In the genomic region with DNA sequence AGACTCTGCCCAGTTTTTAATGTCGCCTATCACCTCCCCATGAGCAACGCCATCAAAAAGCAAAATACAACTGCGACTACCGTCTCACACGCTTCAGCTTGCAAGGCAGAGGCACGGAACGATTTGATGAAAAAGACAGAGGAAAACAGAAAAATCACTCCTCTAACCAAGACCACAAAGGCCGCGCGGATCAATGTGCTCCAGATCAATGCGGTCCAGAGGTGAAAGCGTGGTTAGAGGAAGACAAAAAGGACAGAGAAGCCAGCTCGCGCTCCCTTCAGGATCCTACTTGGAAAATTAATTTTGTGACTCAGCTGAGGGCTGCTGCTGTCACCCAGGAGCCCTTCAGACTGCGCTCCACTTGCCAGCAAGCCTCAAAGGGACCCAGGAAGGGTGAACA, we compare ENCODE assay signal across 17 cellular contexts.
DNase-seq lines count a peak whose midpoint lies in the region; ATAC-seq and TF ChIP-seq lines count a peak whose summit lies in the region.
"Had no signal": no experiment of that assay in that cellular context is flagged by ENCODE, and none has a peak within 500 bp of the region (broad histone marks: within the 10 kb centered on the region; RNA-seq: fewer than 3 reads in every experiment).

No MANE protein-coding gene starts in this region.

- no peaks in the 10 kb centered on the region for H3K9me2 ChIP-seq in GM23338 (ENCODE audit: insufficient read depth)

- peak overlapping the region; percentile 52; the same call in 1 of the 2 replicates for H3K4me2 ChIP-seq in GM23338
- H3K4me2 ChIP-seq: A549; BLaER1 treated with 17β-estradiol and CSF1 and Interleukin-3, amounts not matched to agents 10 nM and 100 nM; KMS-11 had no signal

- H3K4me3 ChIP-seq in GM23338 (no peak overlapping the region), iPS-20b (ENCODE audit: low read length) (no peak overlapping the region)
- H3K4me3 ChIP-seq: A549; BLaER1 treated with 17β-estradiol and CSF1 and Interleukin-3, amounts not matched to agents 10 nM and 100 nM had no signal

- H3K27ac Mint-ChIP-seq in GM23338 (peak overlapping the region; percentile 41; the same call in 1 of the 2 replicates), osteocyte (ENCODE audit: unreplicated experiment) (no peak overlapping the region)
- H3K27ac Mint-ChIP-seq: CD8-positive, alpha-beta memory T cell; HFFc6 had no signal

- no peak overlapping the region; the same call in 1 of the 2 replicates for H3K27ac ChIP-seq in GM23338 (ENCODE audit: low read depth)
- no peak overlapping the region for H3K27ac ChIP-seq in iPS-20b (ENCODE audit: low read length)
- H3K27ac ChIP-seq: A549; BLaER1 treated with 17β-estradiol and CSF1 and Interleukin-3, amounts not matched to agents 10 nM and 100 nM; KMS-11 had no signal

- no peaks in the 10 kb centered on the region for H3K36me3 Mint-ChIP-seq in GM23338 (ENCODE audit: low read depth)
- no peaks in the 10 kb centered on the region for H3K36me3 Mint-ChIP-seq in osteocyte (ENCODE audit: unreplicated experiment)
- H3K36me3 Mint-ChIP-seq: CD8-positive, alpha-beta memory T cell had no signal

- H2AFZ ChIP-seq in GM23338: peak overlapping the region; percentile 58; the same call in 1 of the 2 replicates

- H4K20me1 ChIP-seq in GM23338 (replicated peaks; ENCODE audit: insufficient read depth): no peaks in the 10 kb centered on the region
- H4K20me1 ChIP-seq: BLaER1 treated with 17β-estradiol and CSF1 and Interleukin-3, amounts not matched to agents 10 nM and 100 nM had no signal

- H3K9me3 Mint-ChIP-seq in GM23338 (peaks cover 7% of the 10 kb centered on the region; the same call in 1 of the 3 replicates), osteocyte (ENCODE audit: unreplicated experiment) (no peaks in the 10 kb centered on the region)
- H3K9me3 Mint-ChIP-seq: CD8-positive, alpha-beta memory T cell; HFFc6 had no signal

- H3F3A ChIP-seq in GM23338 (replicated peaks; ENCODE audit: low read depth): no peaks in the 10 kb centered on the region

- no peaks in the 10 kb centered on the region for H3K36me3 ChIP-seq in GM23338 (ENCODE audit: insufficient read depth)
- H3K36me3 ChIP-seq in iPS-20b (ENCODE audit: insufficient read depth, low read depth, low read length): no peaks in the 10 kb centered on the region
- H3K36me3 ChIP-seq: BLaER1 treated with 17β-estradiol and CSF1 and Interleukin-3, amounts not matched to agents 10 nM and 100 nM had no signal

- no peaks in the 10 kb centered on the region for H3K9me3 ChIP-seq in iPS-20b (ENCODE audit: insufficient read depth, low read depth, low read length)
- H3K9me3 ChIP-seq: A549; BLaER1 treated with 17β-estradiol and CSF1 and Interleukin-3, amounts not matched to agents 10 nM and 100 nM had no signal

- H3K4me1 ChIP-seq in GM23338 (ENCODE audit: insufficient read depth) (peaks cover 40% of the 10 kb centered on the region), iPS-20b (ENCODE audit: insufficient read depth, low read length) (peaks cover 25% of the 10 kb centered on the region)
- H3K4me1 ChIP-seq: A549 had no signal

- peaks cover 45% of the 10 kb centered on the region for H3K4me1 Mint-ChIP-seq in GM23338
- no peaks in the 10 kb centered on the region for H3K4me1 Mint-ChIP-seq in osteocyte (ENCODE audit: unreplicated experiment)
- H3K4me1 Mint-ChIP-seq: CD8-positive, alpha-beta memory T cell had no signal

- H3K4me3 Mint-ChIP-seq in GM23338: no peak overlapping the region
- no peak overlapping the region for H3K4me3 Mint-ChIP-seq in osteocyte (ENCODE audit: unreplicated experiment)
- H3K4me3 Mint-ChIP-seq: CD8-positive, alpha-beta memory T cell; HFFc6 had no signal

- H3K27me3 Mint-ChIP-seq in GM23338 (ENCODE audit: insufficient read depth, low read depth, poor library complexity) (peaks cover 10% of the 10 kb centered on the region), osteocyte (ENCODE audit: unreplicated experiment) (peaks cover 3% of the 10 kb centered on the region)

- peak overlapping the region; percentile 34; the same call in 1 of the 2 replicates for H3K9ac ChIP-seq in iPS-20b (ENCODE audit: low read depth, low read length)
- H3K9ac ChIP-seq: BLaER1 treated with 17β-estradiol and CSF1 and Interleukin-3, amounts not matched to agents 10 nM and 100 nM; KMS-11 had no signal

- TF ChIP-seq CTCF in GM23338 (conservative IDR thresholded peaks at IDR 0.05; ENCODE audit: low read depth in 2 of 2) (no peak), osteocyte (IDR thresholded peaks at IDR 0.05) (no peak), GM13977 (IDR thresholded peaks at IDR 0.05; ENCODE audit: extremely low read depth, insufficient read depth, missing control alignments) (no peak)

- no peak for DNase-seq in GM23338 (ENCODE audit: low spot score)
- DNase-seq in activated CD8-positive, alpha-beta memory T cell treated with anti-CD3 and anti-CD28 coated beads, Interleukin-2, amount 50 U/mL, for 48 hours: peak; percentile 26
- DNase-seq in osteocyte (ENCODE audit: extremely low spot score, unreplicated experiment): peak; percentile 38
- DNase-seq in activated CD4-positive, alpha-beta T cell treated with anti-CD3 and anti-CD28 coated beads for 48 hours: no peak
- DNase-seq in GM13977 (ENCODE audit: low spot score): no peak
- no peak for DNase-seq in NCI-H446 (lab: John Stamatoyannopoulos, UW)
- DNase-seq: CD8-positive, alpha-beta memory T cell; DMS79; HFFc6; NCI-H1436; NCI-H2029 treated with DMSO at 0.1 percent for 48 hours; NCI-H524 had no signal

- in situ Hi-C loops in GM13977 (cut with MboI; ENCODE audit: low pct_unique_long_range_greater_than_20kb, low sequenced_read_pairs, unreplicated experiment): no loop called here

- ATAC-seq in GM23338 (no peak; the same call in 2 of the 3 replicates), GM21737 (IDR thresholded peaks at IDR 0.05; ENCODE audit: unreplicated experiment) (no peak)
- ATAC-seq: A549 had no signal

- no peaks in the 10 kb centered on the region for H3K79me2 ChIP-seq in GM23338 (replicated peaks; ENCODE audit: insufficient read depth)

- no peaks in the 10 kb centered on the region for H3K27me3 ChIP-seq in GM23338 (ENCODE audit: insufficient read depth)
- H3K27me3 ChIP-seq in iPS-20b (ENCODE audit: insufficient read depth, low read length): no peaks in the 10 kb centered on the region

TF ChIP-seq in GM23338, 12 proteins besides CTCF, POLR2A, EP300 and RAD21 (continues in another document):
- TF ChIP-seq STAT1 (IDR thresholded peaks at IDR 0.05; ENCODE audit: unreplicated experiment) (no peak), CREB1 (CRISPR knock-in tag; IDR thresholded peaks at IDR 0.05; ENCODE audit: low read depth) (no peak), POLR2AphosphoS5 (IDR thresholded peaks at IDR 0.05; ENCODE audit: low read depth) (no peak), ZNF331 (CRISPR knock-in tag; IDR thresholded peaks at IDR 0.05; ENCODE audit: low read depth) (no peak)
- TF ChIP-seq, protein P1, sequence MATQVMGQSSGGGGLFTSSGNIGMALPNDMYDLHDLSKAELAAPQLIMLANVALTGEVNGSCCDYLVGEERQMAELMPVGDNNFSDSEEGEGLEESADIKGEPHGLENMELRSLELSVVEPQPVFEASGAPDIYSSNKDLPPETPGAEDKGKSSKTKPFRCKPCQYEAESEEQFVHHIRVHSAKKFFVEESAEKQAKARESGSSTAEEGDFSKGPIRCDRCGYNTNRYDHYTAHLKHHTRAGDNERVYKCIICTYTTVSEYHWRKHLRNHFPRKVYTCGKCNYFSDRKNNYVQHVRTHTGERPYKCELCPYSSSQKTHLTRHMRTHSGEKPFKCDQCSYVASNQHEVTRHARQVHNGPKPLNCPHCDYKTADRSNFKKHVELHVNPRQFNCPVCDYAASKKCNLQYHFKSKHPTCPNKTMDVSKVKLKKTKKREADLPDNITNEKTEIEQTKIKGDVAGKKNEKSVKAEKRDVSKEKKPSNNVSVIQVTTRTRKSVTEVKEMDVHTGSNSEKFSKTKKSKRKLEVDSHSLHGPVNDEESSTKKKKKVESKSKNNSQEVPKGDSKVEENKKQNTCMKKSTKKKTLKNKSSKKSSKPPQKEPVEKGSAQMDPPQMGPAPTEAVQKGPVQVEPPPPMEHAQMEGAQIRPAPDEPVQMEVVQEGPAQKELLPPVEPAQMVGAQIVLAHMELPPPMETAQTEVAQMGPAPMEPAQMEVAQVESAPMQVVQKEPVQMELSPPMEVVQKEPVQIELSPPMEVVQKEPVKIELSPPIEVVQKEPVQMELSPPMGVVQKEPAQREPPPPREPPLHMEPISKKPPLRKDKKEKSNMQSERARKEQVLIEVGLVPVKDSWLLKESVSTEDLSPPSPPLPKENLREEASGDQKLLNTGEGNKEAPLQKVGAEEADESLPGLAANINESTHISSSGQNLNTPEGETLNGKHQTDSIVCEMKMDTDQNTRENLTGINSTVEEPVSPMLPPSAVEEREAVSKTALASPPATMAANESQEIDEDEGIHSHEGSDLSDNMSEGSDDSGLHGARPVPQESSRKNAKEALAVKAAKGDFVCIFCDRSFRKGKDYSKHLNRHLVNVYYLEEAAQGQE (IDR thresholded peaks at IDR 0.05; ENCODE audit: unreplicated experiment): no peak
- TF ChIP-seq, protein P2, sequence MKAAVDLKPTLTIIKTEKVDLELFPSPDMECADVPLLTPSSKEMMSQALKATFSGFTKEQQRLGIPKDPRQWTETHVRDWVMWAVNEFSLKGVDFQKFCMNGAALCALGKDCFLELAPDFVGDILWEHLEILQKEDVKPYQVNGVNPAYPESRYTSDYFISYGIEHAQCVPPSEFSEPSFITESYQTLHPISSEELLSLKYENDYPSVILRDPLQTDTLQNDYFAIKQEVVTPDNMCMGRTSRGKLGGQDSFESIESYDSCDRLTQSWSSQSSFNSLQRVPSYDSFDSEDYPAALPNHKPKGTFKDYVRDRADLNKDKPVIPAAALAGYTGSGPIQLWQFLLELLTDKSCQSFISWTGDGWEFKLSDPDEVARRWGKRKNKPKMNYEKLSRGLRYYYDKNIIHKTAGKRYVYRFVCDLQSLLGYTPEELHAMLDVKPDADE (IDR thresholded peaks at IDR 0.05): no peak

Comparison
In these comparisons a context has a peak if more than half of its experiments do, and no peak if none do; other contexts are left out.
1. DNase-seq: peak in activated CD8-positive, alpha-beta memory T cell treated with anti-CD3 and anti-CD28 coated beads, Interleukin-2, amount 50 U/mL, for 48 hours (single experiment) and osteocyte (single experiment); none in GM23338 (single experiment), activated CD4-positive, alpha-beta T cell treated with anti-CD3 and anti-CD28 coated beads for 48 hours (single experiment), GM13977 (single experiment) and NCI-H446 (0 of 2).